In the genomic region with DNA sequence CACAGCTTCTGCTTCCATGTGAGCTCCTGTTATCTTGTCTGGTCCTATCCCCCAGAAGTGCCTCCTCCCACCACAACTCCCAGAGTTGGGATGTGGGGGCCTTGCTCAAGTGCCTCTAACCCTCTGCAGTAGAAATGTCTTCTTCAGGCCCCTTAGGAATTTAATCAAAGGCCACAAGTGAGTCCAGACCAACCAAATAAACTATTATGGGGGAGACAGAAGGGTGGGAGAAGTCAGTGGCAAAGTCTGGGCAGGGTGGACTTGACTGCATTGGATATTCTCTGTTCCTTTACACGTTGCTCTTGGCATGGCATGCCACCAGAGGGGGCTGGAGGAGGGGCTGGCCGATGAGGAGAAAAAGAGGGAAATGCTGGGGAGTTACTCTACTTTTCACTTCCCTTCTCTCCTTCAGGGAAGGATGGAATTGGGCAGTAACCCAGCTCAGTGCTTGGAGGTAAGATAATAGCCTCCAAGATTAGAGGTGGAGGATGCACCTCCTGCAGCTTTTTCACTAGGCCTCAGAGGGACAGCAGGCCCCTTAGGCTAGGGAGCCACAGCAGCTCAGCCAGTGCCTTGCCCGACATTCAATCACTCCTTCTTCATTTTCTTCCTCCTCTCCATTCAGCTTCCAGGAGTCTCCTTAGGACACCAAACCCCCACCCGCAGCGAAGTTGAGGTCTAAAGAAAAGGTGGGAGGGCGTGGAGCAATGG, we compare ENCODE assay signal across 10 cellular contexts. TPM values are rescaled to one million over a fixed set of nuclear protein-coding genes. Genes with fewer than 3 reads are reported as not detected.
DNase-seq lines count a peak whose midpoint lies in the region; ATAC-seq, FAIRE-seq and TF ChIP-seq lines count a peak whose summit lies in the region.
"Had no signal": no experiment of that assay in that cellular context is flagged by ENCODE, and none has a peak within 500 bp of the region (broad histone marks: within the 10 kb centered on the region; RNA-seq: fewer than 3 reads in every experiment).

No MANE protein-coding gene starts in this region.

- H3K56ac ChIP-seq in IMR-90 (ENCODE audit: extremely low read depth, insufficient read depth, low read length): no peak overlapping the region

- no peak overlapping the region for H3K9ac ChIP-seq in IMR-90 (ENCODE audit: low read depth, low read length)
- H3K9ac ChIP-seq in kidney (ENCODE audit: low read length in 2 of 2): peak overlapping the region; percentile 19 to 24

- H3K79me2 ChIP-seq in DOHH2 (ENCODE audit: control insufficient read depth, low read length): peaks cover 26% of the 10 kb centered on the region

- H3K18ac ChIP-seq in IMR-90 (ENCODE audit: low read depth, low read length): no peak overlapping the region

- BruUV-seq in IMR-90 (replicated peaks; lab: Mats Ljungman, UMichigan): no TSS peak

- intact Hi-C loops in IMR-90 (cut with micrococcal nuclease) (no loop called here), kidney (cut with DNase I) (no loop called here), Right ventricle myocardium superior (cut with DNase I) (loop anchor here (10.0 kb wide), 2 partner anchors 244 to 304 kb away; partner anchors contain the start of gene PABPN1)

- H2BK120ac ChIP-seq in IMR-90 (ENCODE audit: low read depth, low read length): no peak overlapping the region

- no peaks in the 10 kb centered on the region for H4K20me1 ChIP-seq in DOHH2 (ENCODE audit: control insufficient read depth, insufficient read depth, low read depth, low read length)
- no peaks in the 10 kb centered on the region for H4K20me1 ChIP-seq in IMR-90 (ENCODE audit: insufficient read depth, low read length)

- H3K9me2 ChIP-seq in DOHH2 (replicated peaks; ENCODE audit: control insufficient read depth, low read length): no peaks in the 10 kb centered on the region

- TF ChIP-seq RAD21 in IMR-90 (IDR thresholded peaks at IDR 0.05; ENCODE audit: low read length): no peak

- TF ChIP-seq CTCF in DOHH2 (IDR thresholded peaks at IDR 0.05; ENCODE audit: low read depth, low read length, poor library complexity, severe bottlenecking) (peak; percentile 36), IMR-90 (conservative IDR thresholded peaks at IDR 0.05; ENCODE audit: low read depth, low read length) (peak; percentile 29), WI38 (IDR thresholded peaks at IDR 0.05; ENCODE audit: low read depth, low read length) (peak; percentile 20; the same call in 1 of the 2 replicates), kidney (IDR thresholded peaks at IDR 0.05; ENCODE audit: borderline replicate concordance, extremely low read depth, insufficient read depth) (no peak)

- H4K91ac ChIP-seq in IMR-90 (ENCODE audit: insufficient read depth, low read depth, low read length): no peak overlapping the region

- ATAC-seq in IMR-90 (ENCODE audit: low read depth) (no peak), Right ventricle myocardium superior (ENCODE audit: poor library complexity) (no peak)

- no peak for TF ChIP-seq POLR2A in IMR-90 (IDR thresholded peaks at IDR 0.05; ENCODE audit: low read depth, low read length)

- no peaks in the 10 kb centered on the region for H3K27me3 ChIP-seq in DOHH2 (ENCODE audit: control insufficient read depth, low read length)
- H3K27me3 ChIP-seq in IMR-90 (ENCODE audit: control insufficient read depth, insufficient read depth, low read length): peaks cover 32% of the 10 kb centered on the region

- H3K4me1 ChIP-seq in DOHH2 (ENCODE audit: control insufficient read depth, low read length): peaks cover 24% of the 10 kb centered on the region
- H3K4me1 ChIP-seq in IMR-90 (ENCODE audit: control insufficient read depth, insufficient read depth, low read length): peaks cover 2% of the 10 kb centered on the region; the same call in 1 of the 2 replicates
- peaks cover 6 to 19% of the 10 kb centered on the region in 2 donors for H3K4me1 ChIP-seq in kidney (ENCODE audit: control insufficient read depth in 1 of 2, insufficient read depth in 1 of 2, low read depth in 1 of 2, low read length in 2 of 2)

- H3K4me3 ChIP-seq in DOHH2 (ENCODE audit: low read length) (peak overlapping the region; percentile 97), IMR-90 (ENCODE audit: insufficient read depth, low read depth, low read length) (no peak overlapping the region), WI38 (ENCODE audit: low read depth, low read length) (no peak overlapping the region), kidney (ENCODE audit: low read length in 2 of 2) (no peak overlapping the region)
- H3K4me3 ChIP-seq: lung, SJSA1 had no signal

- H3K79me1 ChIP-seq in IMR-90 (ENCODE audit: low read depth in 1 of 2, low read length in 2 of 2): no peaks in the 10 kb centered on the region; a peak in 1 of 4 replicates

- H4K8ac ChIP-seq in IMR-90 (ENCODE audit: low read depth in 2 of 2, low read length in 2 of 2): no peak overlapping the region

- no peak overlapping the region for H3K23ac ChIP-seq in IMR-90 (ENCODE audit: low read depth, low read length)

- H4K5ac ChIP-seq in IMR-90 (ENCODE audit: low read depth, low read length): no peak overlapping the region

- POLR2A ChIA-PET in IMR-90 (lab: Charles Lee; ENCODE audit: unreplicated experiment): no interaction called here

- DNase-seq in IMR-90 (no peak), kidney (peak; percentile 49), Right ventricle myocardium superior (no peak), amniotic stem cell (lab: John Stamatoyannopoulos, UW) (no peak)
- DNase-seq in effector CD4-positive, alpha-beta T cell: no peak
- DNase-seq in stimulated activated CD4-positive, alpha-beta T cell treated with anti-CD3 and anti-CD28 coated beads, Interleukin-2, amount 100 ng/mL, for 48 hours: no peak

- H3K36me3 ChIP-seq in DOHH2 (ENCODE audit: control insufficient read depth, low read length): peaks cover 31% of the 10 kb centered on the region
- H3K36me3 ChIP-seq in IMR-90 (ENCODE audit: control insufficient read depth, insufficient read depth, low read length): no peaks in the 10 kb centered on the region
- H3K36me3 ChIP-seq in kidney (ENCODE audit: control insufficient read depth in 1 of 2, insufficient read depth in 2 of 2, low read length in 2 of 2): peaks cover 0 to 4% of the 10 kb centered on the region in 2 donors
- H3K36me3 ChIP-seq: SJSA1 had no signal

- no peak overlapping the region for H2BK20ac ChIP-seq in IMR-90 (ENCODE audit: low read depth, low read length)

- no peak overlapping the region for H3K4ac ChIP-seq in IMR-90 (ENCODE audit: low read depth, low read length)

- CTCF ChIA-PET in IMR-90 (lab: Yijun Ruan, JAX): interaction anchor here (1.0 to 1.1 kb wide), 2 partner anchors 9 to 20 kb away, joined by 3 to 4 read pairs; no protein-coding TSS in a partner anchor

- no peak for FAIRE-seq in kidney (lab: Jason Lieb, UNC)

- H2BK5ac ChIP-seq in IMR-90 (ENCODE audit: low read depth, low read length, poor library complexity, severe bottlenecking): no peak overlapping the region

- H3K4me2 ChIP-seq in DOHH2 (ENCODE audit: low read length): peak overlapping the region; percentile 79
- H3K4me2 ChIP-seq in IMR-90 (ENCODE audit: low read depth, low read length): no peak overlapping the region

- no peak overlapping the region for H2AFZ ChIP-seq in IMR-90 (replicated peaks; ENCODE audit: low read length, poor library complexity)

- H3K9me3 ChIP-seq in DOHH2 (ENCODE audit: control insufficient read depth, insufficient read depth, low read length) (no peaks in the 10 kb centered on the region), IMR-90 (ENCODE audit: control insufficient read depth, insufficient read depth, low read length) (no peaks in the 10 kb centered on the region), kidney (ENCODE audit: control insufficient read depth in 1 of 2, low read length in 2 of 2) (no peaks in the 10 kb centered on the region)
- H3K9me3 ChIP-seq: SJSA1 had no signal

- H3K14ac ChIP-seq in IMR-90 (replicated peaks; ENCODE audit: low read depth, low read length): no peak overlapping the region

- H2AK9ac ChIP-seq in IMR-90 (replicated peaks; ENCODE audit: low read depth, low read length, poor library complexity): no peak overlapping the region

- WGBS in IMR-90 (ENCODE audit: extremely low coverage in 2 of 2, insufficient read length in 1 of 2), 2 experiments: no CpG with 5 or more reads among the region's 6 CpGs

- no peak overlapping the region for H2AK5ac ChIP-seq in IMR-90 (ENCODE audit: low read depth, low read length)

- no peaks in the 10 kb centered on the region for H3F3A ChIP-seq in DOHH2 (ENCODE audit: control insufficient read depth, insufficient read depth)

- H3K27ac ChIP-seq in DOHH2 (ENCODE audit: low read depth, low read length): no peak overlapping the region
- H3K27ac ChIP-seq in IMR-90 (ENCODE audit: insufficient read depth, low read length): no peak overlapping the region
- H3K27ac ChIP-seq in kidney (ENCODE audit: low read depth in 2 of 2, low read length in 2 of 2): peak overlapping the region in 1 of 2 donors; percentile 3
- H3K27ac ChIP-seq: SJSA1 had no signal

- dilution Hi-C loops in IMR-90 (cut with HindIII; ENCODE audit: low sequenced_read_pairs, unreplicated experiment): no loop called here

- no peak overlapping the region for H2BK15ac ChIP-seq in IMR-90 (ENCODE audit: low read depth, low read length)

- in situ Hi-C loops in IMR-90 (cut with MboI; ENCODE audit: low sequenced_read_pairs): no loop called here

- H3K9me1 ChIP-seq in IMR-90 (ENCODE audit: insufficient read depth, low read length): peaks cover 10% of the 10 kb centered on the region; the same call in 1 of the 2 replicates

RNA-seq across cellular contexts. Expression of gene AP1G2, which starts 1.2 kb away (rescaled TPM):
- total RNA-seq in IMR-90 (2012; rRNA removed): 2.2 and 2.9 TPM in 2 replicates
- polyA plus RNA-seq in IMR-90 (2012; rRNA removed): 19.2 and 19.7 TPM in 2 replicates
- 4.7 and 6.1 TPM in 2 replicates for polyA plus RNA-seq in IMR-90 (2012; cell fraction: cytosol; rRNA removed)
- 148 and 262 TPM in 2 replicates for polyA plus RNA-seq in IMR-90 (2012; cell fraction: nucleus; rRNA removed; ENCODE audit: low replicate concordance)
- total RNA-seq in kidney: 123 TPM
- polyA plus RNA-seq in kidney (ENCODE audit: insufficient read depth, low read depth, low replicate concordance): 56.7 TPM
- 10.7 TPM for total RNA-seq in Right ventricle myocardium superior

RNA-seq across cellular contexts. Expression of gene JPH4, which starts 9.8 kb away (rescaled TPM):
- not detected in 2 replicates for total RNA-seq in IMR-90 (2012; rRNA removed)
- not detected in 2 replicates for polyA plus RNA-seq in IMR-90 (2012; rRNA removed)
- polyA plus RNA-seq in IMR-90 (2012; cell fraction: cytosol; rRNA removed): not detected in 2 replicates
- polyA plus RNA-seq in IMR-90 (2012; cell fraction: nucleus; rRNA removed; ENCODE audit: low replicate concordance): not detected in 2 replicates
- total RNA-seq in kidney: 7.0 TPM
- 3.6 TPM for polyA plus RNA-seq in kidney (ENCODE audit: insufficient read depth, low read depth, low replicate concordance)
- 0.13 TPM for total RNA-seq in Right ventricle myocardium superior
- total RNA-seq: SJSA1 had no signal

RNA-seq across cellular contexts. Expression of gene THTPA, which starts 12.7 kb away (rescaled TPM):
- total RNA-seq in IMR-90 (2012; rRNA removed): 5.0 and 5.8 TPM in 2 replicates
- 8.6 and 9.2 TPM in 2 replicates for polyA plus RNA-seq in IMR-90 (2012; rRNA removed)
- 9.5 and 10.3 TPM in 2 replicates for polyA plus RNA-seq in IMR-90 (2012; cell fraction: cytosol; rRNA removed)
- polyA plus RNA-seq in IMR-90 (2012; cell fraction: nucleus; rRNA removed; ENCODE audit: low replicate concordance): 20.1 and 27.8 TPM in 2 replicates
- total RNA-seq in kidney: 24.4 TPM
- polyA plus RNA-seq in kidney (ENCODE audit: insufficient read depth, low read depth, low replicate concordance): 38.4 TPM
- total RNA-seq in Right ventricle myocardium superior: 15.4 TPM

RNA-seq across cellular contexts. Expression of gene ZFHX2, which starts 17.2 kb away (rescaled TPM):
- total RNA-seq in IMR-90 (2012; rRNA removed) (under 0.01 and 0.18 TPM in 2 replicates), kidney (4.9 TPM), Right ventricle myocardium superior (0.97 TPM)
- polyA plus RNA-seq in IMR-90 (2012; rRNA removed) (0.53 and 0.67 TPM in 2 replicates), kidney (ENCODE audit: insufficient read depth, low read depth, low replicate concordance) (6.1 TPM)
- 0.19 and 0.24 TPM in 2 replicates for polyA plus RNA-seq in IMR-90 (2012; cell fraction: cytosol; rRNA removed)
- 0.44 and 0.90 TPM in 2 replicates for polyA plus RNA-seq in IMR-90 (2012; cell fraction: nucleus; rRNA removed; ENCODE audit: low replicate concordance)
- total RNA-seq: SJSA1 had no signal

Comparison
In these comparisons a context has a peak if more than half of its experiments do, and no peak if none do; other contexts are left out.
1. RNA of gene AP1G2, which starts 1.2 kb away (total RNA-seq): 123 TPM in kidney (single experiment); 10.7 TPM in Right ventricle myocardium superior (single experiment) and 2.2 to 2.9 TPM in IMR-90; every median in the first group is over 10 times any median in the second.